In the genomic region with DNA sequence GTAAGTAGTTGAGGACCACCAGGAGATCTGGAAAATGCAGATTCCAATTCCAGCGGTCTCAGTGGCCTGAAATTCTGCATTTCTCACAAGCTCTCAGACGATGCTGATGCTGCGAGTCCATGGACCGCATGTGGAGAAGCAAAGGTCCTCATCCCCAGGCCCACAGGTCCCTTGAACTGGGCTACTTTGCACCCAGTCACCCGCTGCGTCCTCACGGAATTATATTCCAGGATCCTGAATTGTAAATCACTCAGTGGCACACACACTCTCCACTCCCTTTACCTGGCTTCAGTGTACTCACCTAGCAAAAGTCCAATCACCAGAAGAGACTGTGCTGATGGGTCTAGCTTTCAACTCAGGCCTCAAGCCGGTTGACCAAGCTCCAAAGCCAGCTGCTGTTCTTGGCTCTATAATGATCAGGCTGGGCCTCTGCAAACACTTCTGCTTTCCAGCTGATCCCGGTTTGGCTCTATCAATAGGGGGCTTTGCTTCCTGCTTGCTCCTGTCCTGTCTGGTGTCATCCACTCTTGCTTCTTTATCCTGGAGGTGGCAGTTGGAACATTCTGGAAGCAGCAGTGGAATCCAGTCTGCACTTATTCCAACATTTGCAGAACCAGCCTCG, we compare ENCODE assay signal across 8 cellular contexts. TPM values are rescaled to one million over a fixed set of nuclear protein-coding genes. Genes with fewer than 3 reads are reported as not detected.
DNase-seq lines count a peak whose midpoint lies in the region; ATAC-seq and TF ChIP-seq lines count a peak whose summit lies in the region.

No MANE protein-coding gene starts in this region.

- peaks cover 30% of the 10 kb centered on the region for H3K36me3 Mint-ChIP-seq in central memory CD8-positive, alpha-beta T cell (ENCODE audit: insufficient read depth)
- peaks cover 7 to 26% (median 11%) of the 10 kb centered on the region in 3 donors for H3K36me3 Mint-ChIP-seq in naive thymus-derived CD8-positive, alpha-beta T cell

- peak overlapping the region; percentile 80 to 97 (median 92) for H3K4me3 ChIP-seq in BLaER1 treated with 17β-estradiol and CSF1 and Interleukin-3, amounts not matched to agents 10 nM and 100 nM
- H3K4me3 ChIP-seq in MM.1S (ENCODE audit: low read length) = peak overlapping the region; percentile 97

- peak overlapping the region; percentile 88 to 100 (median 97) for H3K27ac ChIP-seq in BLaER1 treated with 17β-estradiol and CSF1 and Interleukin-3, amounts not matched to agents 10 nM and 100 nM
- H3K27ac ChIP-seq in MM.1S (ENCODE audit: low read length) = 0 out of 2 replicates have a peak overlapping the region, but pooled peaks have one; percentile 36

- H3K27me3 Mint-ChIP-seq in central memory CD8-positive, alpha-beta T cell = no peaks in the 10 kb centered on the region
- H3K27me3 Mint-ChIP-seq in naive thymus-derived CD8-positive, alpha-beta T cell = peaks cover 0 to 7% (median 0%) of the 10 kb centered on the region in 5 donors

- DNase-seq in MM.1S (no peak), NCI-H774 (lab: John Stamatoyannopoulos, UW) (no peak), NCI-H2171 treated with DMSO at 0.1 percent for 48 hours (lab: John Stamatoyannopoulos, UW) (no peak), COR-L47 (lab: John Stamatoyannopoulos, UW) (no peak)
- DNase-seq in central memory CD8-positive, alpha-beta T cell (ENCODE audit: low spot score in 2 of 2) = no peak
- DNase-seq in naive thymus-derived CD8-positive, alpha-beta T cell = no peak
- DNase-seq in activated CD4-positive, alpha-beta T cell treated with anti-CD3 and anti-CD28 coated beads for 4 hours = no peak

- peaks cover 26 to 40% (median 32%) of the 10 kb centered on the region in 11 experiments; a peak in 21 of 22 replicates for H4K20me1 ChIP-seq in BLaER1 treated with 17β-estradiol and CSF1 and Interleukin-3, amounts not matched to agents 10 nM and 100 nM
- 0 out of 2 replicates have a peak, but pooled peaks cover 9% of the 10 kb centered on the region for H4K20me1 ChIP-seq in MM.1S (ENCODE audit: insufficient read depth, low read length)

- peaks cover 51% of the 10 kb centered on the region for H3K4me1 Mint-ChIP-seq in central memory CD8-positive, alpha-beta T cell
- peaks cover 19 to 58% (median 47%) of the 10 kb centered on the region in 4 donors for H3K4me1 Mint-ChIP-seq in naive thymus-derived CD8-positive, alpha-beta T cell

- H3K9ac ChIP-seq in BLaER1 treated with 17β-estradiol and CSF1 and Interleukin-3, amounts not matched to agents 10 nM and 100 nM = peak overlapping the region; percentile 90 to 100 (median 98)
- peak overlapping the region; percentile 98; the same call in 1 of the 2 replicates for H3K9ac ChIP-seq in MM.1S (ENCODE audit: low read length)

- H3K9me3 Mint-ChIP-seq in central memory CD8-positive, alpha-beta T cell = no peaks in the 10 kb centered on the region
- no peaks in the 10 kb centered on the region for H3K9me3 Mint-ChIP-seq in naive thymus-derived CD8-positive, alpha-beta T cell

- no peaks in the 10 kb centered on the region for H3K9me3 ChIP-seq in BLaER1 treated with 17β-estradiol and CSF1 and Interleukin-3, amounts not matched to agents 10 nM and 100 nM (replicated peaks in 1 of 11)
- no peaks in the 10 kb centered on the region for H3K9me3 ChIP-seq in MM.1S (replicated peaks; ENCODE audit: insufficient read depth, low read length)

- TF ChIP-seq CTCF in MM.1S (IDR thresholded peaks at IDR 0.05; ENCODE audit: low read length) = no peak

- peak overlapping the region; percentile 95 for H3K27ac Mint-ChIP-seq in central memory CD8-positive, alpha-beta T cell (ENCODE audit: low read depth)
- H3K27ac Mint-ChIP-seq in naive thymus-derived CD8-positive, alpha-beta T cell = peak overlapping the region; percentile 87 to 99 (median 95)

- H3K79me2 ChIP-seq in MM.1S (ENCODE audit: low read length) = peaks cover 41% of the 10 kb centered on the region

- H3K27me3 ChIP-seq in BLaER1 treated with 17β-estradiol and CSF1 and Interleukin-3, amounts not matched to agents 10 nM and 100 nM = peaks cover 10 to 16% (median 13%) of the 10 kb centered on the region in 11 experiments
- no peaks in the 10 kb centered on the region for H3K27me3 ChIP-seq in MM.1S (replicated peaks; ENCODE audit: insufficient read depth, low read length)

- no peaks in the 10 kb centered on the region for H3F3A ChIP-seq in MM.1S (ENCODE audit: insufficient read depth, low read length)

- peak overlapping the region; percentile 89 for H3K4me3 Mint-ChIP-seq in central memory CD8-positive, alpha-beta T cell
- H3K4me3 Mint-ChIP-seq in naive thymus-derived CD8-positive, alpha-beta T cell = peak overlapping the region; percentile 84 to 98 (median 92)

- H3K36me3 ChIP-seq in BLaER1 treated with 17β-estradiol and CSF1 and Interleukin-3, amounts not matched to agents 10 nM and 100 nM = peaks cover 22 to 29% (median 27%) of the 10 kb centered on the region in 11 experiments
- H3K36me3 ChIP-seq in MM.1S (replicated peaks; ENCODE audit: insufficient read depth, low read length) = no peaks in the 10 kb centered on the region; the same call in 1 of the 2 replicates

- no peaks in the 10 kb centered on the region for H3K9me2 ChIP-seq in MM.1S (replicated peaks; ENCODE audit: insufficient read depth, low read length)

- no peak for ATAC-seq in central memory CD8-positive, alpha-beta T cell (replicated peaks; ENCODE audit: extremely low read depth, poor library complexity, severe bottlenecking)
- ATAC-seq in naive thymus-derived CD8-positive, alpha-beta T cell = no peak

- POLR2A ChIA-PET in naive thymus-derived CD8-positive, alpha-beta T cell (lab: Charles Lee) = interaction anchor here (0.7 to 2.0 kb wide), 4 partner anchors 12 to 208 kb away, joined by 4 to 7 read pairs (median 4); a partner anchor contains a TSS

- H3K4me1 ChIP-seq in BLaER1 treated with 17β-estradiol and CSF1 and Interleukin-3, amounts not matched to agents 10 nM and 100 nM = peaks cover 24 to 34% (median 30%) of the 10 kb centered on the region in 10 experiments
- H3K4me1 ChIP-seq in MM.1S (ENCODE audit: low read length) = peaks cover 19% of the 10 kb centered on the region

- peak overlapping the region; percentile 92 for H2AFZ ChIP-seq in MM.1S (ENCODE audit: low read length)

- peak overlapping the region; percentile 68 to 88 (median 79) for H3K4me2 ChIP-seq in BLaER1 treated with 17β-estradiol and CSF1 and Interleukin-3, amounts not matched to agents 10 nM and 100 nM
- H3K4me2 ChIP-seq in MM.1S (ENCODE audit: low read depth, low read length) = peak overlapping the region; percentile 56

RNA-seq across cellular contexts. Expression of a gene that starts 0.9 kb away (rescaled TPM):
- total RNA-seq in naive thymus-derived CD8-positive, alpha-beta T cell = 100 to 1,000 TPM; 577 to 597 TPM
- polyA plus RNA-seq in naive thymus-derived CD8-positive, alpha-beta T cell = 100 to 1,000 TPM; 291 to 370 (median 306) TPM

RNA-seq across cellular contexts. Expression of a gene that starts 5.6 kb away (rescaled TPM):
- total RNA-seq in naive thymus-derived CD8-positive, alpha-beta T cell = under 1 TPM; 0.36 to 0.47 TPM
- polyA plus RNA-seq in naive thymus-derived CD8-positive, alpha-beta T cell = not detected

RNA-seq across cellular contexts. Expression of a gene that starts 20.2 kb away (rescaled TPM):
- total RNA-seq in naive thymus-derived CD8-positive, alpha-beta T cell = under 1 TPM; 0.10 to 0.14 TPM
- under 1 TPM in 1 of 3 donors, not detected in 2; 0.06 TPM for polyA plus RNA-seq in naive thymus-derived CD8-positive, alpha-beta T cell

RNA-seq across cellular contexts. Expression of a gene that starts 35.5 kb away (rescaled TPM):
- 10 to 100 TPM; 12.9 to 16.3 TPM for total RNA-seq in naive thymus-derived CD8-positive, alpha-beta T cell
- polyA plus RNA-seq in naive thymus-derived CD8-positive, alpha-beta T cell = 10 to 100 TPM; 13.0 to 15.6 (median 14.1) TPM

RNA-seq across cellular contexts. Expression of a gene that starts 43.7 kb away (rescaled TPM):
- not detected for total RNA-seq in naive thymus-derived CD8-positive, alpha-beta T cell
- polyA plus RNA-seq in naive thymus-derived CD8-positive, alpha-beta T cell = not detected
